In the genomic region with DNA sequence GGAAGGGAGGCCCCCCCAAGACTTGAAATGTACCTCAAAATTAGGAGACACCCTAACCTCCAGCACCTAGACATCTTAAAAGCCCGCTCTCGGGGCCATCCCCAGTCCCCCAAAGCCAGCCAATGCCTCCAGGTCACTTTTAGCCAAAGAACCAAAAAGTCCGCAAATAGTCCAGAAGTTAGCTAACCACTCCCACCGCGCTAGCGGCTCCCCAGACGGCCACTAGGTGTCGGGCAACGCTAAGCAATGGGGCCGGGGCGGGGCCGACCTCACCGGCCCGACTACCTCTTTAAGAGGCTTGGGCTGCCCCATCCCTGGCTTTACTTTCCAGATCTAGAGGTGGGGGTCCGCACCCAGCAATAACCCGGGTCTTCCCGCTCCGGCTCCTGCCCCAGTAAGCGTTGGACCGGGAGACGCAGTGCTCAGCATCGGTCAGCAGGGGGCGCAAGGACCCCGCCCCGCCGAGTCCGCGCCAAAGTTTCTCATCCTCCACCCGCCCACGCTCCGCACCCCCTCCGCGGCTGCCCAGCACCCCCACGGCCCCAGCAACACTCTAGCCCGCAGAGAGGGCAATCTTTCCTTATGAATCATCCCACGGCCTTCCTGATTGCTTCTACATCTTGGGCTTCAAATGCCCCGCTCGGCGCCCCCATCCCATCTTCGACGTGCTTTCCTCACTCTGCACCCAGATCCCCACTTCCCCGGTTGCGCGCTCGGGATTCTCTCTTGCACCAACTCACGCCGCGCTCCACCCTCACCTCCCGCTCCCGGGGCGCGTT, we compare ENCODE assay signal across 8 cellular contexts. TPM values are rescaled to one million over a fixed set of nuclear protein-coding genes. Genes with fewer than 3 reads are reported as not detected.
DNase-seq lines count a peak whose midpoint lies in the region; ATAC-seq and TF ChIP-seq lines count a peak whose summit lies in the region.

No MANE protein-coding gene starts in this region.

- H3K27ac Mint-ChIP-seq in chondrocyte (ENCODE audit: unreplicated experiment): peak overlapping the region; percentile 100

- ATAC-seq in HG02943 (IDR thresholded peaks at IDR 0.05; ENCODE audit: low read depth, unreplicated experiment): peak; percentile 60
- ATAC-seq in GM18517 (IDR thresholded peaks at IDR 0.05; ENCODE audit: unreplicated experiment): no peak

- H3K27me3 Mint-ChIP-seq in chondrocyte (ENCODE audit: low read depth): no peaks in the 10 kb centered on the region

- H3K27me3 ChIP-seq in layer of hippocampus (ENCODE audit: control insufficient read depth, insufficient read depth, low read length): peaks cover 15% of the 10 kb centered on the region

- TF ChIP-seq CTCF in GM10266 (IDR thresholded peaks at IDR 0.05; ENCODE audit: control insufficient read depth, insufficient read depth, low read depth, missing control alignments) (peak; percentile 72), chondrocyte (IDR thresholded peaks at IDR 0.05) (peak; percentile 99)

- peak overlapping the region; percentile 78 for H3K27ac ChIP-seq in layer of hippocampus (ENCODE audit: low read depth, low read length)

- peaks cover 76% of the 10 kb centered on the region for H3K4me1 Mint-ChIP-seq in chondrocyte (ENCODE audit: low read depth)

- peak overlapping the region; percentile 99 for H3K4me3 Mint-ChIP-seq in chondrocyte (ENCODE audit: unreplicated experiment)

- DNase-seq in GM10266 (ENCODE audit: extremely low spot score) (peak; percentile 92), NCI-H345 treated with DMSO at 0.1 percent for 48 hours (lab: John Stamatoyannopoulos, UW; ENCODE audit: unreplicated experiment) (peak; percentile 75), chondrocyte (ENCODE audit: low spot score) (peak; percentile 94)
- peak; percentile 72 to 76 for DNase-seq in activated CD4-positive, alpha-beta T cell treated with anti-CD3 and anti-CD28 coated beads for 24 hours (ENCODE audit: low read depth in 2 of 2)
- DNase-seq in stimulated activated CD4-positive, alpha-beta T cell treated with anti-CD3 and anti-CD28 coated beads, Interleukin-1b, Interleukin-23, amount 100 ng/mL, for 24 hours (ENCODE audit: low read depth in 4 of 4, low spot score in 1 of 4): peak; percentile 59 to 74 (median 70)

- no peaks in the 10 kb centered on the region for H3K9me3 Mint-ChIP-seq in chondrocyte (ENCODE audit: low read depth)

- peaks cover 52% of the 10 kb centered on the region for H3K36me3 Mint-ChIP-seq in chondrocyte (ENCODE audit: low read depth)

RNA-seq across cellular contexts. Expression of a gene that starts 0.8 kb away (rescaled TPM):
- total RNA-seq in chondrocyte: 34,852 to 36,120 TPM (median 35,333 TPM) in 3 replicates

RNA-seq across cellular contexts. Expression of a gene that starts 34.8 kb away (rescaled TPM):
- total RNA-seq in chondrocyte: 0.85 to 5.5 TPM (median 1.3 TPM) in 3 replicates

RNA-seq across cellular contexts. Expression of a gene that starts 50.2 kb away (rescaled TPM):
- total RNA-seq in chondrocyte: 75.4 to 84.2 TPM (median 79.3 TPM) in 3 replicates
